ENCODE assay signal across 1 cellular context in the genomic region with DNA sequence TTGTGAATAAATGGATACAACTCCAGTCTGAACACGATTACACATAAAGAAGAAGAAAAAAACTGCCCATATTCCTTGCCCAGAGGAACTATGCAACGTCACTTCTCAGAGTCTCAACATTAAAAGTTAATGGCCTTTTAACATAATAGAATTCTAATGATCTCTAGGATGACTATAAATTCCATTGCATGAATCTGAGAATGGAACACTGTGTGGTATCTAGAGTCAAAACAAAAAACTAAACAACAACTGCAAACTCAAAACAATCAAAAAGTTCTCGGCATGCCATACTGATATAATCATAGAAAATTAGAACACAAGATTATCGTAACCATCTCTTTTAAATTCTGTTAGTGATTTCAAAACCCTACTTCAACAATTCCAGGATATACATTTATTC.
TF ChIP-seq lines count a peak whose summit lies in the region.

No MANE protein-coding gene starts in this region.

TF ChIP-seq in WTC11, 78 proteins besides CTCF, POLR2A, EP300 and RAD21 (continued from another document):
- TF ChIP-seq, protein P1, sequence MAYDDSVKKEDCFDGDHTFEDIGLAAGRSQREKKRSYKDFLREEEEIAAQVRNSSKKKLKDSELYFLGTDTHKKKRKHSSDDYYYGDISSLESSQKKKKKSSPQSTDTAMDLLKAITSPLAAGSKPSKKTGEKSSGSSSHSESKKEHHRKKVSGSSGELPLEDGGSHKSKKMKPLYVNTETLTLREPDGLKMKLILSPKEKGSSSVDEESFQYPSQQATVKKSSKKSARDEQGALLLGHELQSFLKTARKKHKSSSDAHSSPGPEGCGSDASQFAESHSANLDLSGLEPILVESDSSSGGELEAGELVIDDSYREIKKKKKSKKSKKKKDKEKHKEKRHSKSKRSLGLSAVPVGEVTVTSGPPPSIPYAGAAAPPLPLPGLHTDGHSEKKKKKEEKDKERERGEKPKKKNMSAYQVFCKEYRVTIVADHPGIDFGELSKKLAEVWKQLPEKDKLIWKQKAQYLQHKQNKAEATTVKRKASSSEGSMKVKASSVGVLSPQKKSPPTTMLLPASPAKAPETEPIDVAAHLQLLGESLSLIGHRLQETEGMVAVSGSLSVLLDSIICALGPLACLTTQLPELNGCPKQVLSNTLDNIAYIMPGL (CRISPR knock-in tag; IDR thresholded peaks at IDR 0.05): no peak
TF ChIP-seq in WTC11: peak in this region for 0.
